Comparison of ENCODE assay signal across 12 cellular contexts in genomic region chr11:113384551-113384950, GRCh38. TPM values are rescaled to one million over a fixed set of nuclear protein-coding genes. Genes with fewer than 3 reads are reported as not detected.
DNase-seq lines count a peak whose midpoint lies in the region; ATAC-seq and FAIRE-seq lines count a peak whose summit lies in the region.
"Had no signal": no experiment of that assay in that cellular context is flagged by ENCODE, and none has a peak within 500 bp of the region (broad histone marks: within the 10 kb centered on the region; RNA-seq: fewer than 3 reads in every experiment).

No MANE protein-coding gene starts in this region.

- peaks cover 9% of the 10 kb centered on the region for H3K36me3 Mint-ChIP-seq in activated naive CD8-positive, alpha-beta T cell treated with anti-CD3 and anti-CD28 coated beads, Interleukin-2, amount 50 U/mL, for 24 hours (ENCODE audit: low read depth)

- H3K9me3 Mint-ChIP-seq in activated naive CD8-positive, alpha-beta T cell treated with anti-CD3 and anti-CD28 coated beads, Interleukin-2, amount 50 U/mL, for 24 hours = no peaks in the 10 kb centered on the region

- DNase-seq in SIG-M5 treated with dmso at 0.1 percent for 504 hours (lab: John Stamatoyannopoulos, UW; ENCODE audit: unreplicated experiment) (peak; percentile 18), SIG-M5 (lab: John Stamatoyannopoulos, UW) (no peak), RKO (ENCODE audit: low spot score) (peak; percentile 31), fibroblast of gingiva (ENCODE audit: low read depth) (peak; percentile 54), urothelium cell line (ENCODE audit: low spot score) (peak; percentile 91), H7 (no peak)
- DNase-seq in activated naive CD8-positive, alpha-beta T cell treated with anti-CD3 and anti-CD28 coated beads, Interleukin-2, amount 50 U/mL, for 24 hours = no peak
- DNase-seq: AML-193, dorsolateral prefrontal cortex had no signal

- FAIRE-seq in urothelium cell line (lab: Jason Lieb, UNC) = peak; percentile 37
- FAIRE-seq: GM12892 had no signal

- ATAC-seq in activated naive CD8-positive, alpha-beta T cell treated with anti-CD3 and anti-CD28 coated beads, Interleukin-2, amount 50 U/mL, for 24 hours = no peak
- ATAC-seq in HG02610 (IDR thresholded peaks at IDR 0.05; ENCODE audit: unreplicated experiment) = no peak

- H3K36me3 ChIP-seq in H7 (replicated peaks; ENCODE audit: control insufficient read depth, insufficient read depth, low read length) = no peaks in the 10 kb centered on the region

- no peak overlapping the region for H3K27ac Mint-ChIP-seq in activated naive CD8-positive, alpha-beta T cell treated with anti-CD3 and anti-CD28 coated beads, Interleukin-2, amount 50 U/mL, for 24 hours

- H3K27me3 ChIP-seq in H7 (ENCODE audit: control insufficient read depth, insufficient read depth, low read length) = peaks cover 8% of the 10 kb centered on the region

- no peaks in the 10 kb centered on the region for H3K27me3 Mint-ChIP-seq in activated naive CD8-positive, alpha-beta T cell treated with anti-CD3 and anti-CD28 coated beads, Interleukin-2, amount 50 U/mL, for 24 hours

- H3K4me3 Mint-ChIP-seq in activated naive CD8-positive, alpha-beta T cell treated with anti-CD3 and anti-CD28 coated beads, Interleukin-2, amount 50 U/mL, for 24 hours = no peak overlapping the region

- no peak overlapping the region for H3K4me3 ChIP-seq in H7 (ENCODE audit: insufficient read depth, low read depth, low read length)
- H3K4me3 ChIP-seq: dorsolateral prefrontal cortex had no signal

- H3K4me1 Mint-ChIP-seq in activated naive CD8-positive, alpha-beta T cell treated with anti-CD3 and anti-CD28 coated beads, Interleukin-2, amount 50 U/mL, for 24 hours = no peaks in the 10 kb centered on the region

RNA-seq across cellular contexts. Expression of gene ANKK1, which starts 3.0 kb away (rescaled TPM):
- not detected in 2 replicates for total RNA-seq in H7 (2014; rRNA removed; shearing (Covaris generic))
- total RNA-seq: temporal lobe had no signal

Comparison
In these comparisons a context has a peak if more than half of its experiments do, and no peak if none do; other contexts are left out.
1. DNase-seq: peak in SIG-M5 treated with dmso at 0.1 percent for 504 hours (single experiment), RKO (single experiment), fibroblast of gingiva (single experiment) and urothelium cell line (single experiment); none in SIG-M5 (single experiment), activated naive CD8-positive, alpha-beta T cell treated with anti-CD3 and anti-CD28 coated beads, Interleukin-2, amount 50 U/mL, for 24 hours (single experiment) and H7 (single experiment).